Comparison of ENCODE assay signal across 25 cellular contexts in genomic region chr12:124077730-124078129, GRCh38.
"Had no signal": no experiment of that assay in that cellular context is flagged by ENCODE, and none has a peak within 500 bp of the region (broad histone marks: within the 10 kb centered on the region; RNA-seq: fewer than 3 reads in every experiment).

No MANE protein-coding gene starts in this region.

- H3K9me3 Mint-ChIP-seq: activated B cell treated with CpG ODN at 0.5 μM for 24 hours; activated naive CD4-positive, alpha-beta T cell treated with anti-CD3 and anti-CD28 coated beads, Interleukin-2, amount 50 U/mL, for 72 hours; activated T-cell treated with anti-CD3 and anti-CD28 coated beads, Interleukin-2, amount 50 U/mL, for 72 hours; natural killer cell; stimulated activated naive B cell treated with anti-CD40 and anti-IgM and Interleukin-4, amounts not matched to agents 10 μg/mL and 1 μg/mL and 100 μg/mL, for 72 hours; T-helper 2 cell treated with Interferon-gamma antibody and Interleukin-4, amounts not matched to agents 5 μg/mL and 100 μg/mL, for 36 hours had no signal

- H3K36me3 Mint-ChIP-seq: activated CD8-positive, alpha-beta memory T cell treated with anti-CD3 and anti-CD28 coated beads, Interleukin-2, amount 10 ng/mL, durations not matched to agents 7 days and 5 days; activated naive CD4-positive, alpha-beta T cell treated with anti-CD3 and anti-CD28 coated beads, Interleukin-2, amount 50 U/mL, for 72 hours; natural killer cell; neural progenitor cell; stimulated activated naive B cell treated with anti-CD40 and anti-IgM and Interleukin-4, amounts not matched to agents 10 μg/mL and 1 μg/mL and 100 μg/mL, for 72 hours had no signal

- H3K4me1 Mint-ChIP-seq: activated B cell treated with CpG ODN at 0.5 μM for 24 hours; stimulated activated naive B cell treated with anti-CD40 and anti-IgM and Interleukin-4, amounts not matched to agents 10 μg/mL and 1 μg/mL and 100 μg/mL, for 72 hours had no signal

- DNase-seq: activated B cell treated with CpG ODN at 0.5 μM for 24 hours; activated CD4-positive, alpha-beta T cell treated with anti-CD3 and anti-CD28 coated beads, Interleukin-2, amount 50 U/mL, for 1 hour; activated CD8-positive, alpha-beta memory T cell treated with anti-CD3 and anti-CD28 coated beads, Interleukin-2, amount 10 ng/mL, durations not matched to agents 7 days and 5 days; activated CD8-positive, alpha-beta T cell treated with anti-CD3 and anti-CD28 coated beads, Interleukin-2, amount 10 ng/mL, durations not matched to agents 7 days and 5 days; activated naive CD4-positive, alpha-beta T cell; activated T-cell treated with anti-CD3 and anti-CD28 coated beads for 4 hours; activated T-cell treated with anti-CD3 and anti-CD28 coated beads, Interleukin-2, amount 50 U/mL, for 72 hours; dermis blood vessel endothelial cell; effector CD4-positive, alpha-beta T cell; esophagus squamous epithelium; foreskin melanocyte; left ventricle myocardium superior; natural killer cell; occipital lobe; psoas muscle; sigmoid colon; small intestine; stimulated activated CD4-positive, alpha-beta T cell treated with anti-CD3 and anti-CD28 coated beads, Interleukin-4, amount 100 ng/mL, for 24 hours; stimulated activated naive B cell treated with anti-CD40 and anti-IgM and Interleukin-4, amounts not matched to agents 10 μg/mL and 1 μg/mL and 100 μg/mL, for 72 hours; stomach; T-helper 1 cell; thyroid gland had no signal

- ATAC-seq: activated CD8-positive, alpha-beta memory T cell treated with anti-CD3 and anti-CD28 coated beads, Interleukin-2, amount 10 ng/mL, durations not matched to agents 7 days and 5 days; activated CD8-positive, alpha-beta T cell treated with anti-CD3 and anti-CD28 coated beads, Interleukin-2, amount 10 ng/mL, durations not matched to agents 7 days and 5 days; activated naive CD4-positive, alpha-beta T cell treated with anti-CD3 and anti-CD28 coated beads, Interleukin-2, amount 50 U/mL, for 72 hours; activated T-cell treated with anti-CD3 and anti-CD28 coated beads, Interleukin-2, amount 50 U/mL, for 72 hours; left ventricle myocardium superior; natural killer cell; psoas muscle; stimulated activated naive B cell treated with anti-CD40 and anti-IgM and Interleukin-4, amounts not matched to agents 10 μg/mL and 1 μg/mL and 100 μg/mL, for 72 hours had no signal

- H3K4me3 Mint-ChIP-seq: activated B cell treated with CpG ODN at 0.5 μM for 24 hours; activated CD8-positive, alpha-beta memory T cell treated with anti-CD3 and anti-CD28 coated beads, Interleukin-2, amount 10 ng/mL, durations not matched to agents 7 days and 5 days; activated CD8-positive, alpha-beta T cell treated with anti-CD3 and anti-CD28 coated beads, Interleukin-2, amount 10 ng/mL, durations not matched to agents 7 days and 5 days; activated T-cell treated with anti-CD3 and anti-CD28 coated beads, Interleukin-2, amount 50 U/mL, for 72 hours; natural killer cell; neural progenitor cell; stimulated activated naive B cell treated with anti-CD40 and anti-IgM and Interleukin-4, amounts not matched to agents 10 μg/mL and 1 μg/mL and 100 μg/mL, for 72 hours; T-helper 2 cell treated with Interferon-gamma antibody and Interleukin-4, amounts not matched to agents 5 μg/mL and 100 μg/mL, for 36 hours had no signal

- H3K27ac Mint-ChIP-seq: activated B cell treated with CpG ODN at 0.5 μM for 24 hours; activated CD8-positive, alpha-beta memory T cell treated with anti-CD3 and anti-CD28 coated beads, Interleukin-2, amount 10 ng/mL, durations not matched to agents 7 days and 5 days; activated CD8-positive, alpha-beta T cell treated with anti-CD3 and anti-CD28 coated beads, Interleukin-2, amount 10 ng/mL, durations not matched to agents 7 days and 5 days; activated naive CD4-positive, alpha-beta T cell treated with anti-CD3 and anti-CD28 coated beads, Interleukin-2, amount 50 U/mL, for 72 hours; activated T-cell treated with anti-CD3 and anti-CD28 coated beads, Interleukin-2, amount 50 U/mL, for 72 hours; natural killer cell; neural progenitor cell; stimulated activated naive B cell treated with anti-CD40 and anti-IgM and Interleukin-4, amounts not matched to agents 10 μg/mL and 1 μg/mL and 100 μg/mL, for 72 hours; T-helper 2 cell treated with Interferon-gamma antibody and Interleukin-4, amounts not matched to agents 5 μg/mL and 100 μg/mL, for 36 hours had no signal
